In the genomic region with DNA sequence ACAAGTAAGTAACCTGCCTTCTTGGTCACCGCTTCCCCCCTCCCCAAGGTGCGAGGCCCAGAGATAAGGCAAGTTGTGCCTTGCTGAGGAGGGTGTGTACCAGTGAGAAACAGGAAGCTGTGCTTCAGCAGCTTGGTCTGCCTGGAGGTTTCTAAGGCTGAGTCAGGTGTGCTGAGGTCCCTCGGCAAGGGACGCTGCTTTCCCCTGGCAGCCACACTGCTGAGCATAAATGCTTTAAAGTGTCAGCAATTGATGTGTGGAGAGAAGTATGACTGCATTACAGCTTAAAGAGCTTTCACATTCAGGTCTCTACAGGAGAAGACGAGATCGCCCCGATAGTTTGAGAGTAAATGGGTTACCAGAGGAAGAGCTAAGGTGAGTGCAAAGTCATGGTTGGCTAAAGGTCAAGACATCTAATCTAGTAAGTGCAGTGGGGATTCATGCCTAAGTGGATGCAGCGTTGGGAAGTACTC, we compare ENCODE assay signal across 1 cellular context.
TF ChIP-seq lines count a peak whose summit lies in the region.

No MANE protein-coding gene starts in this region.

TF ChIP-seq in HepG2, 621 proteins besides CTCF, POLR2A, EP300 and RAD21 (continued from another document):
- TF ChIP-seq, protein P1, sequence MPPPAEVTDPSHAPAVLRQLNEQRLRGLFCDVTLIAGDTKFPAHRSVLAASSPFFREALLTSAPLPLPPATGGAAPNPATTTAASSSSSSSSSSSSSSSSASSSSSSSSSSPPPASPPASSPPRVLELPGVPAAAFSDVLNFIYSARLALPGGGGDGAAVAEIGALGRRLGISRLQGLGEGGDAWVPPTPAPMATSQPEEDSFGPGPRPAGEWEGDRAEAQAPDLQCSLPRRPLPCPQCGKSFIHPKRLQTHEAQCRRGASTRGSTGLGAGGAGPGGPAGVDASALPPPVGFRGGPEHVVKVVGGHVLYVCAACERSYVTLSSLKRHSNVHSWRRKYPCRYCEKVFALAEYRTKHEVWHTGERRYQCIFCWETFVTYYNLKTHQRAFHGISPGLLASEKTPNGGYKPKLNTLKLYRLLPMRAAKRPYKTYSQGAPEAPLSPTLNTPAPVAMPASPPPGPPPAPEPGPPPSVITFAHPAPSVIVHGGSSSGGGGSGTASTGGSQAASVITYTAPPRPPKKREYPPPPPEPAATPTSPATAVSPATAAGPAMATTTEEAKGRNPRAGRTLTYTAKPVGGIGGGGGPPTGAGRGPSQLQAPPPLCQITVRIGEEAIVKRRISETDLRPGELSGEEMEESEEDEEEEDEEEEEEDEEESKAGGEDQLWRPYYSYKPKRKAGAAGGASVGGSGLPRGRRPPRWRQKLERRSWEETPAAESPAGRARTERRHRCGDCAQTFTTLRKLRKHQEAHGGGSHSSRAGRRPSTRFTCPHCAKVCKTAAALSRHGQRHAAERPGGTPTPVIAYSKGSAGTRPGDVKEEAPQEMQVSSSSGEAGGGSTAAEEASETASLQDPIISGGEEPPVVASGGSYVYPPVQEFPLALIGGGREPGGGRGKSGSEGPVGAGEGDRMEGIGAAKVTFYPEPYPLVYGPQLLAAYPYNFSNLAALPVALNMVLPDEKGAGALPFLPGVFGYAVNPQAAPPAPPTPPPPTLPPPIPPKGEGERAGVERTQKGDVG (CRISPR knock-in tag; IDR thresholded peaks at IDR 0.05; ENCODE audit: borderline replicate concordance) = no peak
- TF ChIP-seq SUZ12 (IDR thresholded peaks at IDR 0.05; ENCODE audit: low read depth, low read length) (no peak), CCAR2 (optimal IDR thresholded peaks at IDR 0.05; ENCODE audit: low read depth, low read length) (no peak), ESRRA (CRISPR knock-in tag; IDR thresholded peaks at IDR 0.05; ENCODE audit: low read depth) (no peak)
- TF ChIP-seq, protein P2, sequence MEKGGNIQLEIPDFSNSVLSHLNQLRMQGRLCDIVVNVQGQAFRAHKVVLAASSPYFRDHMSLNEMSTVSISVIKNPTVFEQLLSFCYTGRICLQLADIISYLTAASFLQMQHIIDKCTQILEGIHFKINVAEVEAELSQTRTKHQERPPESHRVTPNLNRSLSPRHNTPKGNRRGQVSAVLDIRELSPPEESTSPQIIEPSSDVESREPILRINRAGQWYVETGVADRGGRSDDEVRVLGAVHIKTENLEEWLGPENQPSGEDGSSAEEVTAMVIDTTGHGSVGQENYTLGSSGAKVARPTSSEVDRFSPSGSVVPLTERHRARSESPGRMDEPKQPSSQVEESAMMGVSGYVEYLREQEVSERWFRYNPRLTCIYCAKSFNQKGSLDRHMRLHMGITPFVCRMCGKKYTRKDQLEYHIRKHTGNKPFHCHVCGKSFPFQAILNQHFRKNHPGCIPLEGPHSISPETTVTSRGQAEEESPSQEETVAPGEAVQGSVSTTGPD (CRISPR knock-in tag; IDR thresholded peaks at IDR 0.05) = no peak
